Comparison of ENCODE assay signal across 21 cellular contexts in genomic region chr13:45419945-45420344, GRCh38. TPM values are rescaled to one million over a fixed set of nuclear protein-coding genes. Genes with fewer than 3 reads are reported as not detected.
A peak's percentile ranks its signal among the peaks of the same experiment; 100 is the strongest.
DNase-seq lines count a peak whose midpoint lies in the region; ATAC-seq lines count a peak whose summit lies in the region.
"Had no signal": no experiment of that assay in that cellular context is flagged by ENCODE, and none has a peak within 500 bp of the region (broad histone marks: within the 10 kb centered on the region; RNA-seq: fewer than 3 reads in every experiment).

No MANE protein-coding gene starts in this region.

- H3K4me3 ChIP-seq in CD4-positive, CD25-positive, alpha-beta regulatory T cell (ENCODE audit: low read depth, low read length): no peak overlapping the region
- no peak overlapping the region for H3K4me3 ChIP-seq in CD8-positive, alpha-beta memory T cell (ENCODE audit: low read length)
- H3K4me3 ChIP-seq: prostate gland, tibial nerve had no signal

- H3K27ac Mint-ChIP-seq in CD4-positive, CD25-positive, alpha-beta regulatory T cell: peak overlapping the region in 1 of 3 donors; percentile 87
- H3K27ac Mint-ChIP-seq in CD8-positive, alpha-beta memory T cell: peak overlapping the region in 6 of 8 donors; percentile 36 to 75 (median 62)
- no peak overlapping the region for H3K27ac Mint-ChIP-seq in activated T-helper 2 cell treated with anti-CD3 and anti-CD28 coated beads, Interferon-gamma antibody, Interleukin-2, Interleukin-4, amounts not matched to agents 10 μg/mL and 5 μg/mL and 100 μg/mL, durations not matched to agents 14 hours and 24 hours and 36 hours
- peak overlapping the region in 7 of 10 donors; percentile 28 to 91 (median 48) for H3K27ac Mint-ChIP-seq in naive thymus-derived CD8-positive, alpha-beta T cell
- H3K27ac Mint-ChIP-seq: activated T-helper 17 cell treated with anti-CD3 and anti-CD28 coated beads, Interleukin-2, amount 50 U/mL, for 72 hours; H9 had no signal

- H3K4me1 Mint-ChIP-seq in CD4-positive, CD25-positive, alpha-beta regulatory T cell: peaks cover 7 to 21% (median 12%) of the 10 kb centered on the region in 4 donors
- peaks cover 17 to 21% (median 17%) of the 10 kb centered on the region in 3 donors for H3K4me1 Mint-ChIP-seq in CD8-positive, alpha-beta memory T cell
- peaks cover 11% of the 10 kb centered on the region for H3K4me1 Mint-ChIP-seq in activated T-helper 2 cell treated with anti-CD3 and anti-CD28 coated beads, Interferon-gamma antibody, Interleukin-2, Interleukin-4, amounts not matched to agents 10 μg/mL and 5 μg/mL and 100 μg/mL, durations not matched to agents 14 hours and 24 hours and 36 hours (ENCODE audit: low read depth)
- H3K4me1 Mint-ChIP-seq in naive thymus-derived CD8-positive, alpha-beta T cell: peaks cover 11 to 17% (median 15%) of the 10 kb centered on the region in 4 donors

- no peaks in the 10 kb centered on the region for H3K27me3 Mint-ChIP-seq in CD4-positive, CD25-positive, alpha-beta regulatory T cell
- H3K27me3 Mint-ChIP-seq in CD8-positive, alpha-beta memory T cell: peaks cover 0 to 3% of the 10 kb centered on the region in 2 donors
- no peaks in the 10 kb centered on the region for H3K27me3 Mint-ChIP-seq in activated T-helper 2 cell treated with anti-CD3 and anti-CD28 coated beads, Interferon-gamma antibody, Interleukin-2, Interleukin-4, amounts not matched to agents 10 μg/mL and 5 μg/mL and 100 μg/mL, durations not matched to agents 14 hours and 24 hours and 36 hours (ENCODE audit: low read depth)
- H3K27me3 Mint-ChIP-seq in naive thymus-derived CD8-positive, alpha-beta T cell: no peaks in the 10 kb centered on the region
- H3K27me3 Mint-ChIP-seq: activated T-helper 17 cell treated with anti-CD3 and anti-CD28 coated beads, Interleukin-2, amount 50 U/mL, for 72 hours had no signal

- peak overlapping the region; percentile 30 to 84 (median 68) for H3K4me3 Mint-ChIP-seq in CD4-positive, CD25-positive, alpha-beta regulatory T cell
- peak overlapping the region in 6 of 7 donors; percentile 50 to 79 (median 66) for H3K4me3 Mint-ChIP-seq in CD8-positive, alpha-beta memory T cell
- H3K4me3 Mint-ChIP-seq in activated T-helper 2 cell treated with anti-CD3 and anti-CD28 coated beads, Interferon-gamma antibody, Interleukin-2, Interleukin-4, amounts not matched to agents 10 μg/mL and 5 μg/mL and 100 μg/mL, durations not matched to agents 14 hours and 24 hours and 36 hours (ENCODE audit: low read depth): peak overlapping the region; percentile 1
- peak overlapping the region; percentile 7 to 74 (median 58) for H3K4me3 Mint-ChIP-seq in naive thymus-derived CD8-positive, alpha-beta T cell
- H3K4me3 Mint-ChIP-seq: activated T-helper 17 cell treated with anti-CD3 and anti-CD28 coated beads, Interleukin-2, amount 50 U/mL, for 72 hours; H9 had no signal

- intact Hi-C loops in activated T-helper 2 cell treated with anti-CD3 and anti-CD28 coated beads, Interferon-gamma antibody, Interleukin-2, Interleukin-4, amounts not matched to agents 10 μg/mL and 5 μg/mL and 100 μg/mL, durations not matched to agents 14 hours and 24 hours and 36 hours (cut with micrococcal nuclease): no loop called here
- intact Hi-C loops in left cardiac atrium (cut with DNase I): loop anchor here in 1 of 2 donors (5.0 kb wide), 1 partner anchor 47 kb away; no protein-coding TSS in a partner anchor

- no peaks in the 10 kb centered on the region for H3K9me3 ChIP-seq in CD4-positive, CD25-positive, alpha-beta regulatory T cell (ENCODE audit: control insufficient read depth in 2 of 2, low read length in 2 of 2)
- H3K9me3 ChIP-seq in CD8-positive, alpha-beta memory T cell (ENCODE audit: low read length): no peaks in the 10 kb centered on the region
- H3K9me3 ChIP-seq: Caco-2, prostate gland, tibial nerve had no signal

- POLR2A ChIA-PET in CD8-positive, alpha-beta memory T cell (lab: Charles Lee): no interaction called here
- POLR2A ChIA-PET in naive thymus-derived CD8-positive, alpha-beta T cell (lab: Charles Lee): no interaction called here

- CTCF ChIA-PET in CD8-positive, alpha-beta memory T cell (lab: Charles Lee): interaction anchor here (1.0 to 1.2 kb wide), 2 partner anchors 21 to 44 kb away, joined by 3 read pairs; no protein-coding TSS in a partner anchor

- peaks cover 0 to 2% (median 0%) of the 10 kb centered on the region in 7 donors for H3K9me3 Mint-ChIP-seq in CD4-positive, CD25-positive, alpha-beta regulatory T cell
- H3K9me3 Mint-ChIP-seq in CD8-positive, alpha-beta memory T cell: peaks cover 0 to 2% (median 0%) of the 10 kb centered on the region in 5 donors
- no peaks in the 10 kb centered on the region for H3K9me3 Mint-ChIP-seq in activated T-helper 2 cell treated with anti-CD3 and anti-CD28 coated beads, Interferon-gamma antibody, Interleukin-2, Interleukin-4, amounts not matched to agents 10 μg/mL and 5 μg/mL and 100 μg/mL, durations not matched to agents 14 hours and 24 hours and 36 hours
- H3K9me3 Mint-ChIP-seq in naive thymus-derived CD8-positive, alpha-beta T cell: no peaks in the 10 kb centered on the region
- H3K9me3 Mint-ChIP-seq: activated naive CD4-positive, alpha-beta T cell treated with anti-CD3 and anti-CD28 coated beads, Interleukin-2, amount 50 U/mL, for 72 hours; activated T-helper 17 cell treated with anti-CD3 and anti-CD28 coated beads, Interleukin-2, amount 50 U/mL, for 72 hours had no signal

- no peaks in the 10 kb centered on the region for H3K36me3 Mint-ChIP-seq in CD4-positive, CD25-positive, alpha-beta regulatory T cell
- peaks cover 0 to 15% (median 0%) of the 10 kb centered on the region in 3 donors for H3K36me3 Mint-ChIP-seq in CD8-positive, alpha-beta memory T cell
- no peaks in the 10 kb centered on the region for H3K36me3 Mint-ChIP-seq in activated T-helper 2 cell treated with anti-CD3 and anti-CD28 coated beads, Interferon-gamma antibody, Interleukin-2, Interleukin-4, amounts not matched to agents 10 μg/mL and 5 μg/mL and 100 μg/mL, durations not matched to agents 14 hours and 24 hours and 36 hours (ENCODE audit: low read depth)
- H3K36me3 Mint-ChIP-seq in naive thymus-derived CD8-positive, alpha-beta T cell: no peaks in the 10 kb centered on the region

- no peak overlapping the region for H3K27ac ChIP-seq in CD4-positive, CD25-positive, alpha-beta regulatory T cell (ENCODE audit: insufficient read depth, low read length, poor library complexity, severe bottlenecking)
- no peak overlapping the region for H3K27ac ChIP-seq in CD8-positive, alpha-beta memory T cell (ENCODE audit: low read depth, low read length)
- H3K27ac ChIP-seq: epithelial cell of prostate, prostate gland, tibial nerve had no signal

- no peak for DNase-seq in CD4-positive, CD25-positive, alpha-beta regulatory T cell
- no peak for DNase-seq in CD8-positive, alpha-beta memory T cell
- no peak for DNase-seq in activated T-helper 2 cell treated with anti-CD3 and anti-CD28 coated beads, Interferon-gamma antibody, Interleukin-2, Interleukin-4, amounts not matched to agents 10 μg/mL and 5 μg/mL and 100 μg/mL, durations not matched to agents 14 hours and 24 hours and 36 hours (ENCODE audit: low spot score)
- no peak for DNase-seq in naive thymus-derived CD8-positive, alpha-beta T cell
- DNase-seq in left cardiac atrium: no peak
- DNase-seq: Caco-2; DMS53; H9; hippocampal formation; NCI-H146; NCI-H748 treated with DMSO at 0.1 percent for 48 hours; nucleus accumbens; SIG-M5; stimulated activated CD4-positive, alpha-beta T cell treated with anti-CD3 and anti-CD28 coated beads, Interleukin-4, amount 100 ng/mL, for 1 hour had no signal

- no peak for ATAC-seq in CD4-positive, CD25-positive, alpha-beta regulatory T cell (ENCODE audit: low read depth in 2 of 2)
- no peak for ATAC-seq in naive thymus-derived CD8-positive, alpha-beta T cell
- ATAC-seq in GM19035 (IDR thresholded peaks at IDR 0.05; ENCODE audit: unreplicated experiment) (no peak), GM21737 (IDR thresholded peaks at IDR 0.05; ENCODE audit: unreplicated experiment) (no peak), left cardiac atrium (no peak)
- ATAC-seq: activated naive CD4-positive, alpha-beta T cell treated with anti-CD3 and anti-CD28 coated beads, Interleukin-2, amount 50 U/mL, for 72 hours; activated T-helper 17 cell treated with anti-CD3 and anti-CD28 coated beads, Interleukin-2, amount 50 U/mL, for 72 hours had no signal

- H3K4me1 ChIP-seq in CD4-positive, CD25-positive, alpha-beta regulatory T cell (ENCODE audit: control insufficient read depth, insufficient read depth, low read length, poor library complexity, severe bottlenecking): peaks cover 10% of the 10 kb centered on the region
- H3K4me1 ChIP-seq in CD8-positive, alpha-beta memory T cell (ENCODE audit: insufficient read depth, low read length): peaks cover 12% of the 10 kb centered on the region

- no peaks in the 10 kb centered on the region for H3K27me3 ChIP-seq in CD4-positive, CD25-positive, alpha-beta regulatory T cell (ENCODE audit: control insufficient read depth, insufficient read depth, low read length)
- H3K27me3 ChIP-seq in CD8-positive, alpha-beta memory T cell (ENCODE audit: insufficient read depth, low read length, poor library complexity, severe bottlenecking): no peaks in the 10 kb centered on the region
- H3K27me3 ChIP-seq: tibial nerve had no signal

- no peaks in the 10 kb centered on the region for H3K36me3 ChIP-seq in CD4-positive, CD25-positive, alpha-beta regulatory T cell (ENCODE audit: control insufficient read depth, insufficient read depth, low read length)
- H3K36me3 ChIP-seq in CD8-positive, alpha-beta memory T cell (ENCODE audit: insufficient read depth, low read length): no peaks in the 10 kb centered on the region
- H3K36me3 ChIP-seq: prostate gland, tibial nerve had no signal

RNA-seq across cellular contexts. Expression of gene SLC25A30, which starts 1.8 kb away (rescaled TPM):
- 22.9 TPM for total RNA-seq in CD4-positive, CD25-positive, alpha-beta regulatory T cell
- 1 to 10 TPM in 3 of 4 donors, under 1 TPM in 1; 0.41 to 2.8 (median 1.6) TPM for polyA plus RNA-seq in CD4-positive, CD25-positive, alpha-beta regulatory T cell
- 10 to 100 TPM; 27.2 to 29.8 TPM for total RNA-seq in CD8-positive, alpha-beta memory T cell
- polyA plus RNA-seq in CD8-positive, alpha-beta memory T cell: 1.7 TPM
- total RNA-seq in activated T-helper 2 cell treated with anti-CD3 and anti-CD28 coated beads, Interferon-gamma antibody, Interleukin-2, Interleukin-4, amounts not matched to agents 10 μg/mL and 5 μg/mL and 100 μg/mL, durations not matched to agents 14 hours and 24 hours and 36 hours: 12.2 and 13.6 TPM in 2 replicates
- total RNA-seq in naive thymus-derived CD8-positive, alpha-beta T cell: 10 to 100 TPM; 22.0 to 25.8 TPM
- polyA plus RNA-seq in naive thymus-derived CD8-positive, alpha-beta T cell: 1 to 10 TPM; 1.2 to 1.9 (median 1.8) TPM
- 10 to 100 TPM; 57.9 to 73.8 TPM for total RNA-seq in left cardiac atrium

RNA-seq across cellular contexts. Expression of gene COG3, which starts 44.8 kb away (rescaled TPM):
- 48.9 TPM for total RNA-seq in CD4-positive, CD25-positive, alpha-beta regulatory T cell
- polyA plus RNA-seq in CD4-positive, CD25-positive, alpha-beta regulatory T cell: 10 to 100 TPM; 18.0 to 34.8 (median 29.3) TPM
- total RNA-seq in CD8-positive, alpha-beta memory T cell: 10 to 100 TPM; 19.3 to 20.2 TPM
- polyA plus RNA-seq in CD8-positive, alpha-beta memory T cell: 31.7 TPM
- total RNA-seq in activated T-helper 2 cell treated with anti-CD3 and anti-CD28 coated beads, Interferon-gamma antibody, Interleukin-2, Interleukin-4, amounts not matched to agents 10 μg/mL and 5 μg/mL and 100 μg/mL, durations not matched to agents 14 hours and 24 hours and 36 hours: 21.3 and 22.5 TPM in 2 replicates
- 10 to 100 TPM; 45.8 to 48.9 TPM for total RNA-seq in naive thymus-derived CD8-positive, alpha-beta T cell
- polyA plus RNA-seq in naive thymus-derived CD8-positive, alpha-beta T cell: 10 to 100 TPM; 22.2 to 29.9 (median 27.4) TPM
- total RNA-seq in left cardiac atrium: 10 to 100 TPM; 11.7 to 18.6 TPM

Comparison
In these comparisons a context has a peak if more than half of its experiments do, and no peak if none do; other contexts are left out.
1. H3K4me3 Mint-ChIP-seq: peak in every context shown above with its lines; median percentile 68 in CD4-positive, CD25-positive, alpha-beta regulatory T cell; 66 in CD8-positive, alpha-beta memory T cell; 58 in naive thymus-derived CD8-positive, alpha-beta T cell; 1 in activated T-helper 2 cell treated with anti-CD3 and anti-CD28 coated beads, Interferon-gamma antibody, Interleukin-2, Interleukin-4, amounts not matched to agents 10 μg/mL and 5 μg/mL and 100 μg/mL, durations not matched to agents 14 hours and 24 hours and 36 hours.